ENCODE assay signal across 1 cellular context in the genomic region with DNA sequence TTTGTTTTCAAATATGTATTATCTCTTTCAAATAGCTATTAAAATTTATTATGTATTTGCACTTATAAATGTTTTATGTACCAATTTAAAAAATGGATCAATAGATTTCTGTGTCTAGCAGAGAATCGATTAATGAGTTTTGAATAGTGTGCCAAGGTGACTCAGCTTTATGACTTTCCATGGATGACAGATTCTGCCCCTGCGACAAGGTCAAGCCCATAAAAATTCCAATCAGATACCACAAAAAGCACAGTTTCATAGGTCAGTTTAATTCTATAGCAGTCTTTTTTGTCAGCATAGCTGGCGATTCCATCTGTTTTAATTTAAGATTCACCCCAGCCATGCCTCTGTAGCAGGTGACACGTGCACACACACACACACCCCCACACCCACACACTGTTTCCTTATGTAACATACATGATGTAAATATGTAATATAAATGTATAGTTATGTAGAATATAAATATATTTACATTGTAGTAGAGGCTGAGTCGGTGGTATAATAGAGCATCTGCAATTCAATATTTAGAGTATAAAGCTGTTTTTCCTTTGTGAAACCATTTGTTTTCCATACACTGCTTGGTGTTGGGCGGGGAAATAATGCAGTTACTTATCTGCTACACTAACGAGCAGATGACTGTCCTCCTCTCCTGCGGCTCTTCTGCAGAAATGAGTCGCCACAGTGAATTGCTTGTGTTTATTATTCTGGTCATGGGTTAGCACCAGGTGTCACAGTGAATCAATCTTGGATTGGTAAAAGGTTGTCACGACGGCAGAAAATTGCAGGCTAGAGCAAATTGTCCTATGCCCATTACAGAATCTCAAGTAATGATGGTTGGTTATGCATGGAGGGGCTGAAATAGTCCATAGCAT.
TF ChIP-seq lines count a peak whose summit lies in the region.

No MANE protein-coding gene starts in this region.

TF ChIP-seq in K562, 482 proteins besides CTCF, POLR2A, EP300 and RAD21 (continues in another document):
- TF ChIP-seq ZNF717 (CRISPR knock-in tag; IDR thresholded peaks at IDR 0.05) (no peak), SMARCC2 (IDR thresholded peaks at IDR 0.05; ENCODE audit: low read depth) (no peak), ZNF644 (tag; IDR thresholded peaks at IDR 0.05; ENCODE audit: low read depth) (0 out of 2 replicates have a peak, but pooled peaks have one; percentile 28), POU5F1 (IDR thresholded peaks at IDR 0.05; ENCODE audit: borderline replicate concordance, low read depth, low read length, partially characterized antibody) (no peak), SMARCA4 (IDR thresholded peaks at IDR 0.05) (no peak), KAT2B (IDR thresholded peaks at IDR 0.05; ENCODE audit: low read depth, low read length) (no peak), FOXK2 (conservative IDR thresholded peaks at IDR 0.05 in 1 of 2, IDR thresholded peaks at IDR 0.05 in 1 of 2; ENCODE audit: low read depth in 2 of 2) (no peak), MEIS2 (IDR thresholded peaks at IDR 0.05; ENCODE audit: partially characterized antibody) (peak; percentile 15), RUNX1 (IDR thresholded peaks at IDR 0.05; ENCODE audit: low read depth) (no peak), ZSCAN32 (CRISPR knock-in tag; IDR thresholded peaks at IDR 0.05) (no peak), POLR3A (IDR thresholded peaks at IDR 0.05; ENCODE audit: borderline replicate concordance, extremely low read depth, insufficient read depth, insufficient read length) (no peak), BHLHE40 (IDR thresholded peaks at IDR 0.05; ENCODE audit: low read length) (peak; percentile 53; the same call in 1 of the 2 replicates), FOSL1 (tag; conservative IDR thresholded peaks at IDR 0.05) (0 out of 2 replicates have a peak, but pooled peaks have one; percentile 12), ZNF3 (CRISPR knock-in tag; IDR thresholded peaks at IDR 0.05) (no peak), MAFG (tag; conservative IDR thresholded peaks at IDR 0.05) (peak; percentile 55; the same call in 1 of the 2 replicates), ETV5 (CRISPR knock-in tag; IDR thresholded peaks at IDR 0.05; ENCODE audit: low read depth) (no peak), YY1 (IDR thresholded peaks at IDR 0.05; ENCODE audit: borderline replicate concordance in 1 of 3, control insufficient read depth in 1 of 3, extremely low read depth in 1 of 3, insufficient read depth in 3 of 3, insufficient read length in 1 of 3, insufficient replicate concordance in 2 of 3, low read depth in 1 of 3, low read length in 2 of 3) (no peak)
- TF ChIP-seq, protein P1, sequence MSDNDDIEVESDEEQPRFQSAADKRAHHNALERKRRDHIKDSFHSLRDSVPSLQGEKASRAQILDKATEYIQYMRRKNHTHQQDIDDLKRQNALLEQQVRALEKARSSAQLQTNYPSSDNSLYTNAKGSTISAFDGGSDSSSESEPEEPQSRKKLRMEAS (CRISPR knock-in tag; IDR thresholded peaks at IDR 0.05): no peak
- TF ChIP-seq, protein P2, sequence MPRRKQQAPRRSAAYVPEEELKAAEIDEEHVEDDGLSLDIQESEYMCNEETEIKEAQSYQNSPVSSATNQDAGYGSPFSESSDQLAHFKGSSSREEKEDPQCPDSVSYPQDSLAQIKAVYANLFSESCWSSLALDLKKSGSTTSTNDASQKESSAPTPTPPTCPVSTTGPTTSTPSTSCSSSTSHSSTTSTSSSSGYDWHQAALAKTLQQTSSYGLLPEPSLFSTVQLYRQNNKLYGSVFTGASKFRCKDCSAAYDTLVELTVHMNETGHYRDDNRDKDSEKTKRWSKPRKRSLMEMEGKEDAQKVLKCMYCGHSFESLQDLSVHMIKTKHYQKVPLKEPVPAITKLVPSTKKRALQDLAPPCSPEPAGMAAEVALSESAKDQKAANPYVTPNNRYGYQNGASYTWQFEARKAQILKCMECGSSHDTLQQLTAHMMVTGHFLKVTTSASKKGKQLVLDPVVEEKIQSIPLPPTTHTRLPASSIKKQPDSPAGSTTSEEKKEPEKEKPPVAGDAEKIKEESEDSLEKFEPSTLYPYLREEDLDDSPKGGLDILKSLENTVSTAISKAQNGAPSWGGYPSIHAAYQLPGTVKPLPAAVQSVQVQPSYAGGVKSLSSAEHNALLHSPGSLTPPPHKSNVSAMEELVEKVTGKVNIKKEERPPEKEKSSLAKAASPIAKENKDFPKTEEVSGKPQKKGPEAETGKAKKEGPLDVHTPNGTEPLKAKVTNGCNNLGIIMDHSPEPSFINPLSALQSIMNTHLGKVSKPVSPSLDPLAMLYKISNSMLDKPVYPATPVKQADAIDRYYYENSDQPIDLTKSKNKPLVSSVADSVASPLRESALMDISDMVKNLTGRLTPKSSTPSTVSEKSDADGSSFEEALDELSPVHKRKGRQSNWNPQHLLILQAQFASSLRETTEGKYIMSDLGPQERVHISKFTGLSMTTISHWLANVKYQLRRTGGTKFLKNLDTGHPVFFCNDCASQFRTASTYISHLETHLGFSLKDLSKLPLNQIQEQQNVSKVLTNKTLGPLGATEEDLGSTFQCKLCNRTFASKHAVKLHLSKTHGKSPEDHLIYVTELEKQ (CRISPR knock-in tag; IDR thresholded peaks at IDR 0.05): no peak
- TF ChIP-seq, protein P3, sequence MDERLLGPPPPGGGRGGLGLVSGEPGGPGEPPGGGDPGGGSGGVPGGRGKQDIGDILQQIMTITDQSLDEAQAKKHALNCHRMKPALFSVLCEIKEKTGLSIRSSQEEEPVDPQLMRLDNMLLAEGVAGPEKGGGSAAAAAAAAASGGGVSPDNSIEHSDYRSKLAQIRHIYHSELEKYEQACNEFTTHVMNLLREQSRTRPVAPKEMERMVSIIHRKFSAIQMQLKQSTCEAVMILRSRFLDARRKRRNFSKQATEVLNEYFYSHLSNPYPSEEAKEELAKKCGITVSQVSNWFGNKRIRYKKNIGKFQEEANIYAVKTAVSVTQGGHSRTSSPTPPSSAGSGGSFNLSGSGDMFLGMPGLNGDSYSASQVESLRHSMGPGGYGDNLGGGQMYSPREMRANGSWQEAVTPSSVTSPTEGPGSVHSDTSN (CRISPR knock-in tag; IDR thresholded peaks at IDR 0.05; ENCODE audit: low read depth): no peak
- TF ChIP-seq, protein P3 (tag; conservative IDR thresholded peaks at IDR 0.05; ENCODE audit: low read depth): peak; percentile 34
- TF ChIP-seq, protein P4, sequence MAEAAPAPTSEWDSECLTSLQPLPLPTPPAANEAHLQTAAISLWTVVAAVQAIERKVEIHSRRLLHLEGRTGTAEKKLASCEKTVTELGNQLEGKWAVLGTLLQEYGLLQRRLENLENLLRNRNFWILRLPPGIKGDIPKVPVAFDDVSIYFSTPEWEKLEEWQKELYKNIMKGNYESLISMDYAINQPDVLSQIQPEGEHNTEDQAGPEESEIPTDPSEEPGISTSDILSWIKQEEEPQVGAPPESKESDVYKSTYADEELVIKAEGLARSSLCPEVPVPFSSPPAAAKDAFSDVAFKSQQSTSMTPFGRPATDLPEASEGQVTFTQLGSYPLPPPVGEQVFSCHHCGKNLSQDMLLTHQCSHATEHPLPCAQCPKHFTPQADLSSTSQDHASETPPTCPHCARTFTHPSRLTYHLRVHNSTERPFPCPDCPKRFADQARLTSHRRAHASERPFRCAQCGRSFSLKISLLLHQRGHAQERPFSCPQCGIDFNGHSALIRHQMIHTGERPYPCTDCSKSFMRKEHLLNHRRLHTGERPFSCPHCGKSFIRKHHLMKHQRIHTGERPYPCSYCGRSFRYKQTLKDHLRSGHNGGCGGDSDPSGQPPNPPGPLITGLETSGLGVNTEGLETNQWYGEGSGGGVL (CRISPR knock-in tag; IDR thresholded peaks at IDR 0.05): no peak
- TF ChIP-seq, protein P5, sequence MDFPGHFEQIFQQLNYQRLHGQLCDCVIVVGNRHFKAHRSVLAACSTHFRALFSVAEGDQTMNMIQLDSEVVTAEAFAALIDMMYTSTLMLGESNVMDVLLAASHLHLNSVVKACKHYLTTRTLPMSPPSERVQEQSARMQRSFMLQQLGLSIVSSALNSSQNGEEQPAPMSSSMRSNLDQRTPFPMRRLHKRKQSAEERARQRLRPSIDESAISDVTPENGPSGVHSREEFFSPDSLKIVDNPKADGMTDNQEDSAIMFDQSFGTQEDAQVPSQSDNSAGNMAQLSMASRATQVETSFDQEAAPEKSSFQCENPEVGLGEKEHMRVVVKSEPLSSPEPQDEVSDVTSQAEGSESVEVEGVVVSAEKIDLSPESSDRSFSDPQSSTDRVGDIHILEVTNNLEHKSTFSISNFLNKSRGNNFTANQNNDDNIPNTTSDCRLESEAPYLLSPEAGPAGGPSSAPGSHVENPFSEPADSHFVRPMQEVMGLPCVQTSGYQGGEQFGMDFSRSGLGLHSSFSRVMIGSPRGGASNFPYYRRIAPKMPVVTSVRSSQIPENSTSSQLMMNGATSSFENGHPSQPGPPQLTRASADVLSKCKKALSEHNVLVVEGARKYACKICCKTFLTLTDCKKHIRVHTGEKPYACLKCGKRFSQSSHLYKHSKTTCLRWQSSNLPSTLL (IDR thresholded peaks at IDR 0.05): no peak
- TF ChIP-seq, protein P6, sequence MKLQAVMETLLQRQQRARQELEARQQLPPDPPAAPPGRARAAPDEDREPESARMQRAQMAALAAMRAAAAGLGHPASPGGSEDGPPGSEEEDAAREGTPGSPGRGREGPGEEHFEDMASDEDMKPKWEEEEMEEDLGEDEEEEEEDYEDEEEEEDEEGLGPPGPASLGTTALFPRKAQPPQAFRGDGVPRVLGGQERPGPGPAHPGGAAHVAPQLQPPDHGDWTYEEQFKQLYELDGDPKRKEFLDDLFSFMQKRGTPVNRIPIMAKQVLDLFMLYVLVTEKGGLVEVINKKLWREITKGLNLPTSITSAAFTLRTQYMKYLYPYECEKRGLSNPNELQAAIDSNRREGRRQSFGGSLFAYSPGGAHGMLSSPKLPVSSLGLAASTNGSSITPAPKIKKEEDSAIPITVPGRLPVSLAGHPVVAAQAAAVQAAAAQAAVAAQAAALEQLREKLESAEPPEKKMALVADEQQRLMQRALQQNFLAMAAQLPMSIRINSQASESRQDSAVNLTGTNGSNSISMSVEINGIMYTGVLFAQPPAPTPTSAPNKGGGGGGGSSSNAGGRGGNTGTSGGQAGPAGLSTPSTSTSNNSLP (IDR thresholded peaks at IDR 0.05; ENCODE audit: borderline replicate concordance, low read depth, low read length): no peak
